Comparison of ENCODE assay signal across 12 cellular contexts in the genomic region with DNA sequence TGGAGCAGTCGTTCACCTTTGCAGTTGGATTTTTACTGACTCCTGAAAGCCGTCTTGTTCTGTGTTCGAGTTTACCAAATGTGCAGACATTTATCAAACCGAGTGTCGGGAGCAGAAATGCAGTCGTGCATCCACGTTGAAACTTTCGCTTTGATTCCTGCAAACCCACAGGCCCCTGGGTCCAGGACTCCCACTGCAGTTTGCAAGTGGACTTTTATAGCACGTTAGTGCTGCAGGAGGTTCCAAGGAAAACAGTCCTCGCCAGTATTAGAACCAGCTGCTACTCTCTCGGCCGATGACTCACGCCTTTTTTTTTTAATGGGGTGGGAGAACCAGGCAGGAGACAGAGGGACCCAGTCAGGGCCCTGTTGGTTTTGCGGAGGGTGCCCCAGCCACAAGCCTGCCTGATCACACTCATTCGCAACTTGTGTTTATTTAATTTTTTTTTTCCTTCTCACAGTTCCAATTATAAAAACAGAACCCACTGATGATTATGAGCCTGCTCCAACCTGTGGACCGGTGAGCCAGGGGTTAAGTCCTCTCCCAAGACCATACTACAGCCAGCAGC.
DNase-seq lines count a peak whose midpoint lies in the region; ATAC-seq, FAIRE-seq and TF ChIP-seq lines count a peak whose summit lies in the region.
"Had no signal": no experiment of that assay in that cellular context is flagged by ENCODE, and none has a peak within 500 bp of the region (broad histone marks: within the 10 kb centered on the region; RNA-seq: fewer than 3 reads in every experiment).

No MANE protein-coding gene starts in this region.

- intact Hi-C loops in body of pancreas (cut with DNase I) = no loop called here

- peak overlapping the region; percentile 67 for H3K4me2 ChIP-seq in mesenchymal stem cell (ENCODE audit: low read length, poor library complexity, severe bottlenecking)

- H4K8ac ChIP-seq in mesenchymal stem cell (ENCODE audit: low read length) = peak overlapping the region; percentile 27

- H3K27me3 Mint-ChIP-seq in stimulated activated naive CD8-positive, alpha-beta T cell treated with anti-CD3 and anti-CD28 coated beads, Interleukin-15, amount 100 ng/mL, for 72 hours = no peaks in the 10 kb centered on the region
- H3K27me3 Mint-ChIP-seq: stimulated activated memory B cell treated with anti-CD40 and anti-IgM and Interleukin-4, amounts not matched to agents 10 μg/mL and 1 μg/mL and 100 μg/mL, for 72 hours had no signal

- H2BK120ac ChIP-seq in mesenchymal stem cell (ENCODE audit: low read depth, low read length) = peak overlapping the region; percentile 67

- peak overlapping the region; percentile 61 for H2BK5ac ChIP-seq in mesenchymal stem cell (ENCODE audit: low read depth, low read length, poor library complexity, severe bottlenecking)

- H3K23ac ChIP-seq in mesenchymal stem cell (ENCODE audit: low read length in 2 of 2) = no peak overlapping the region

- peaks cover 27% of the 10 kb centered on the region for H3K4me1 Mint-ChIP-seq in stimulated activated naive CD8-positive, alpha-beta T cell treated with anti-CD3 and anti-CD28 coated beads, Interleukin-15, amount 100 ng/mL, for 72 hours

- no peak overlapping the region for H3K4me3 Mint-ChIP-seq in stimulated activated naive CD8-positive, alpha-beta T cell treated with anti-CD3 and anti-CD28 coated beads, Interleukin-15, amount 100 ng/mL, for 72 hours
- H3K4me3 Mint-ChIP-seq: stimulated activated memory B cell treated with anti-CD40 and anti-IgM and Interleukin-4, amounts not matched to agents 10 μg/mL and 1 μg/mL and 100 μg/mL, for 72 hours had no signal

- TF ChIP-seq CTCF in brain microvascular endothelial cell (IDR thresholded peaks at IDR 0.05; ENCODE audit: low read depth, low read length, missing control alignments) (no peak), D721Med (IDR thresholded peaks at IDR 0.05; ENCODE audit: insufficient read depth, missing control alignments) (no peak), body of pancreas (IDR thresholded peaks at IDR 0.05) (no peak)

- H2BK12ac ChIP-seq in mesenchymal stem cell (ENCODE audit: low read length in 2 of 2) = peak overlapping the region in 1 of 2 experiments; percentile 81

- H3K27ac Mint-ChIP-seq in stimulated activated naive CD8-positive, alpha-beta T cell treated with anti-CD3 and anti-CD28 coated beads, Interleukin-15, amount 100 ng/mL, for 72 hours = peak overlapping the region; percentile 54 to 57
- H3K27ac Mint-ChIP-seq: stimulated activated memory B cell treated with anti-CD40 and anti-IgM and Interleukin-4, amounts not matched to agents 10 μg/mL and 1 μg/mL and 100 μg/mL, for 72 hours had no signal

- H3K36me3 ChIP-seq in brain microvascular endothelial cell (replicated peaks) (no peaks in the 10 kb centered on the region), mesenchymal stem cell (ENCODE audit: control insufficient read depth in 1 of 2, insufficient read depth in 2 of 2, low read depth in 1 of 2, low read length in 2 of 2) (peaks cover 0 to 12% of the 10 kb centered on the region in 2 experiments), body of pancreas (replicated peaks in 1 of 2; ENCODE audit: insufficient read depth in 1 of 2, low read depth in 2 of 2) (peaks cover 0 to 2% of the 10 kb centered on the region in 2 donors)

- no peak overlapping the region for H3K14ac ChIP-seq in mesenchymal stem cell (ENCODE audit: low read length in 2 of 2)

- H3K4ac ChIP-seq in mesenchymal stem cell (ENCODE audit: low read depth in 1 of 2, low read length in 2 of 2) = peak overlapping the region; percentile 32 to 61

- peak overlapping the region; percentile 85 for H3K9ac ChIP-seq in mesenchymal stem cell (ENCODE audit: low read length)

- peak overlapping the region; percentile 88 for H3K27ac ChIP-seq in brain microvascular endothelial cell
- peak overlapping the region; percentile 93 for H3K27ac ChIP-seq in mesenchymal stem cell (ENCODE audit: low read length, poor library complexity, severe bottlenecking)
- no peak overlapping the region for H3K27ac ChIP-seq in body of pancreas

- H2AFZ ChIP-seq in mesenchymal stem cell (ENCODE audit: low read depth, low read length) = no peak overlapping the region

- no peaks in the 10 kb centered on the region for H3K79me1 ChIP-seq in mesenchymal stem cell (replicated peaks; ENCODE audit: low read length, poor library complexity, severe bottlenecking)

- peak overlapping the region; percentile 83 for H4K91ac ChIP-seq in mesenchymal stem cell (ENCODE audit: low read length)

- FAIRE-seq in D721Med (lab: Jason Lieb, UNC) = no peak
- FAIRE-seq: HepG2 had no signal

- H3K9me3 ChIP-seq in mesenchymal stem cell (ENCODE audit: control insufficient read depth, low read length) (no peaks in the 10 kb centered on the region), body of pancreas (no peaks in the 10 kb centered on the region)

- DNase-seq in stimulated activated naive CD8-positive, alpha-beta T cell treated with anti-CD3 and anti-CD28 coated beads, Interleukin-15, amount 100 ng/mL, for 72 hours = no peak
- DNase-seq in stimulated activated naive CD8-positive, alpha-beta T cell treated with anti-CD3 and anti-CD28 coated beads, Interleukin-15, Interleukin-2, amounts not matched to agents 100 U/mL and 50 U/mL, for 24 hours = no peak
- DNase-seq in brain microvascular endothelial cell (peak; percentile 86), mesenchymal stem cell (peak; percentile 85), D721Med (ENCODE audit: insufficient read length, low spot score) (no peak), body of pancreas (no peak)
- no peak for DNase-seq in activated CD4-positive, alpha-beta T cell treated with anti-CD3 and anti-CD28 coated beads for 4 hours
- DNase-seq: activated CD4-positive, alpha-beta T cell treated with anti-CD3 and anti-CD28 coated beads for 1 hour; central memory CD4-positive, alpha-beta T cell had no signal

- peak overlapping the region; percentile 73 for H2AK5ac ChIP-seq in mesenchymal stem cell (ENCODE audit: low read length, severe bottlenecking)

- no peak for ATAC-seq in stimulated activated naive CD8-positive, alpha-beta T cell treated with anti-CD3 and anti-CD28 coated beads, Interleukin-15, amount 100 ng/mL, for 72 hours
- ATAC-seq in stimulated activated naive CD8-positive, alpha-beta T cell treated with anti-CD3 and anti-CD28 coated beads, Interleukin-15, Interleukin-2, amounts not matched to agents 100 U/mL and 50 U/mL, for 24 hours = no peak
- ATAC-seq in GM21619 (IDR thresholded peaks at IDR 0.05; ENCODE audit: unreplicated experiment) = no peak
- ATAC-seq in body of pancreas = no peak
- ATAC-seq: stimulated activated memory B cell treated with anti-CD40 and anti-IgM and Interleukin-4, amounts not matched to agents 10 μg/mL and 1 μg/mL and 100 μg/mL, for 72 hours had no signal

- peak overlapping the region in 1 of 2 experiments; percentile 71 for H3K18ac ChIP-seq in mesenchymal stem cell (ENCODE audit: low read depth in 1 of 2, low read length in 2 of 2)

- peak overlapping the region; percentile 12 for H2BK15ac ChIP-seq in mesenchymal stem cell (ENCODE audit: low read depth, poor library complexity, severe bottlenecking)

- no peaks in the 10 kb centered on the region for H3K9me3 Mint-ChIP-seq in stimulated activated naive CD8-positive, alpha-beta T cell treated with anti-CD3 and anti-CD28 coated beads, Interleukin-15, amount 100 ng/mL, for 72 hours
- H3K9me3 Mint-ChIP-seq: stimulated activated memory B cell treated with anti-CD40 and anti-IgM and Interleukin-4, amounts not matched to agents 10 μg/mL and 1 μg/mL and 100 μg/mL, for 72 hours had no signal

- in situ Hi-C loops in brain microvascular endothelial cell (cut with HindIII; ENCODE audit: low pct_ligation_motif_present, low sequenced_read_pairs) = no loop called here

- H3K27me3 ChIP-seq in brain microvascular endothelial cell (replicated peaks) = no peaks in the 10 kb centered on the region
- H3K27me3 ChIP-seq in mesenchymal stem cell (ENCODE audit: control insufficient read depth in 1 of 2, insufficient read depth in 1 of 2, low read length in 2 of 2) = no peaks in the 10 kb centered on the region
- H3K27me3 ChIP-seq in body of pancreas = no peaks in the 10 kb centered on the region

- no peak for TF ChIP-seq POLR2A in body of pancreas (IDR thresholded peaks at IDR 0.05)

- peak overlapping the region; percentile 32 for H3K4me3 ChIP-seq in brain microvascular endothelial cell (ENCODE audit: low read depth, low read length)
- H3K4me3 ChIP-seq in mesenchymal stem cell (ENCODE audit: insufficient read depth in 1 of 2, low read depth in 1 of 2, low read length in 2 of 2) = peak overlapping the region in 1 of 2 experiments; percentile 73
- no peak overlapping the region for H3K4me3 ChIP-seq in body of pancreas

- WGBS in mesenchymal stem cell = 52% methylated on average over 16 of the region's 16 CpGs
- WGBS in body of pancreas, 2 donors = 70 to 72% methylated on average over 16 of the region's 16 CpGs

- H3K4me1 ChIP-seq in mesenchymal stem cell (ENCODE audit: control insufficient read depth, insufficient read depth, low read depth, low read length) (peaks cover 33% of the 10 kb centered on the region), body of pancreas (no peaks in the 10 kb centered on the region)

Comparison
In these comparisons a context has a peak if more than half of its experiments do, and no peak if none do; other contexts are left out.
1. DNase-seq: peak in brain microvascular endothelial cell (single experiment) and mesenchymal stem cell (single experiment); none in stimulated activated naive CD8-positive, alpha-beta T cell treated with anti-CD3 and anti-CD28 coated beads, Interleukin-15, amount 100 ng/mL, for 72 hours (0 of 2), stimulated activated naive CD8-positive, alpha-beta T cell treated with anti-CD3 and anti-CD28 coated beads, Interleukin-15, Interleukin-2, amounts not matched to agents 100 U/mL and 50 U/mL, for 24 hours (single experiment), D721Med (single experiment), activated CD4-positive, alpha-beta T cell treated with anti-CD3 and anti-CD28 coated beads for 4 hours (0 of 2) and body of pancreas (0 of 4).
2. H3K27ac ChIP-seq: peak in brain microvascular endothelial cell (single experiment) and mesenchymal stem cell (single experiment); none in body of pancreas (0 of 4).